8 cellular contexts compared by ENCODE assay signal in the genomic region with DNA sequence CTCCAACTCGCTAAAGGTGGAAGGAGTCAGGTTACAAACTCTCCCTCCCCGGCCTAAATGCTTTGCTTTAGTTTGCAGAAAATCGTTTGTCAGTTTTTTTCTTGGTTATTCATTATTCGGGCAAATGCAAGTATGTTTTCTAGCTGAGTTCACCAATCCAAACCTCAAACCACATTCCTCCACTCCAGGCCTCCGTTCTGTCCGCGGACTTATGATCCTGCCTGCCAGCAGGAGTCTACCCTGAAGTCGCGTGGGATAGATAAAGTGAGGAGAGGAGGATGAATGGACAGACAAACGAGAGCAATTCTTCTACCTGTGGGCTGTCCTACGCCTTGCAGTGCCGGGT. TPM values are rescaled to one million over a fixed set of nuclear protein-coding genes. Genes with fewer than 3 reads are reported as not detected.
DNase-seq lines count a peak whose midpoint lies in the region; ATAC-seq and TF ChIP-seq lines count a peak whose summit lies in the region.

No MANE protein-coding gene starts in this region.

- H3K4me1 Mint-ChIP-seq in stimulated activated naive CD8-positive, alpha-beta T cell treated with anti-CD3 and anti-CD28 coated beads, Interleukin-15, amount 100 ng/mL, for 72 hours, result peaks cover 57% of the 10 kb centered on the region

- H3K4me3 ChIP-seq in HAP-1, result peak overlapping the region; percentile 51

- H3K4me3 Mint-ChIP-seq in stimulated activated naive CD8-positive, alpha-beta T cell treated with anti-CD3 and anti-CD28 coated beads, Interleukin-15, amount 100 ng/mL, for 72 hours, result peak overlapping the region; percentile 62 to 78

- peaks cover 21% of the 10 kb centered on the region for H3K27me3 ChIP-seq in HAP-1 (ENCODE audit: low read depth)

- peak; percentile 7 for ATAC-seq in stimulated activated naive CD8-positive, alpha-beta T cell treated with anti-CD3 and anti-CD28 coated beads, Interleukin-15, amount 100 ng/mL, for 72 hours
- no peak for ATAC-seq in HG03097 (IDR thresholded peaks at IDR 0.05; ENCODE audit: low FRiP score, unreplicated experiment)

- H3K9me3 Mint-ChIP-seq in stimulated activated naive CD8-positive, alpha-beta T cell treated with anti-CD3 and anti-CD28 coated beads, Interleukin-15, amount 100 ng/mL, for 72 hours, result no peaks in the 10 kb centered on the region

- no peak for TF ChIP-seq CTCF in 22Rv1 (IDR thresholded peaks at IDR 0.05)

- peaks cover 11% of the 10 kb centered on the region for H3K4me1 ChIP-seq in HAP-1

- H3K36me3 ChIP-seq in HAP-1 (replicated peaks), result peaks cover 31% of the 10 kb centered on the region

- peaks cover 95% of the 10 kb centered on the region for H3K27me3 Mint-ChIP-seq in stimulated activated naive CD8-positive, alpha-beta T cell treated with anti-CD3 and anti-CD28 coated beads, Interleukin-15, amount 100 ng/mL, for 72 hours

- no peak overlapping the region for H3K27ac Mint-ChIP-seq in stimulated activated naive CD8-positive, alpha-beta T cell treated with anti-CD3 and anti-CD28 coated beads, Interleukin-15, amount 100 ng/mL, for 72 hours

- 0 to 1% (median 1%) methylated on average over 12 of the region's 12 CpGs for WGBS in adipose tissue, 3 donors

- in situ Hi-C loops in HAP-1 (cut with MboI; ENCODE audit: low sequenced_read_pairs), result no loop called here

- H3K9me3 ChIP-seq in HAP-1, result no peaks in the 10 kb centered on the region

- DNase-seq in HAP-1 (ENCODE audit: low spot score in 2 of 2), result peak; percentile 40
- DNase-seq in inferior parietal cortex (ENCODE audit: extremely low spot score), result peak; percentile 36
- DNase-seq in stimulated activated naive CD8-positive, alpha-beta T cell treated with anti-CD3 and anti-CD28 coated beads, Interleukin-15, amount 100 ng/mL, for 72 hours, result peak in 1 of 2 donors; percentile 5
- DNase-seq in middle frontal gyrus (ENCODE audit: extremely low spot score, low spot score), result no peak
- no peak for DNase-seq in UCSD-AML1 (lab: John Stamatoyannopoulos, UW; ENCODE audit: unreplicated experiment)

- H3K27ac ChIP-seq in 22Rv1 (peak overlapping the region; percentile 92), adipose tissue (ENCODE audit: low read depth, low read length) (peak overlapping the region; percentile 38)

RNA-seq across cellular contexts. Expression of a gene that starts 1.3 kb away (rescaled TPM):
- 100 to 1,000 TPM in 2 of 3 donors, 10 to 100 TPM in 1; 26.7 to 378 (median 177) TPM for polyA plus RNA-seq in adipose tissue

Comparison
In these comparisons a context has a peak if more than half of its experiments do, and no peak if none do; other contexts are left out.
1. DNase-seq: peak in HAP-1 (2 of 2) and inferior parietal cortex (single experiment); none in middle frontal gyrus (single experiment) and UCSD-AML1 (single experiment).